In the genomic region with DNA sequence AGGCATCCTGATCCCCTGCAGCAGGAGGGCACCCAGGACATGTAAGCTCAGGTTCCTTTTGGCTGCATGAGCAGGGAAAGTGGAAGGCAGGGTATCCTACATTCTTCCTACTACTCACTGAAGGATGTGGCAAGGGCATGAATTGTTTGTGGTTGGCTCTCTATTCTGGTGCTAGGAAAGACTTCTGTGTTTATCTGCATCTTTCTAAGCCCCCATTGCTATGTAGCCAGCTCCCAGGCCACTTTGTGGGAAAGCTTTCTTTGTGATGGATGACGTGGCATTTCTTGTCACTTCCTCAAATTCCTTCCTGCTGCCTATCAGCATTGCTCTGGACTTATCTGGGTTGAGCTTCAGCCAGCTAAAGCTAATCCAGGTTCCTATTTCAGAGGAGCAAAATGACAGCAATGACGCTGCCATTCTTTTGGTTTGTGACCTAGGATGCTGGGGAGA, we compare ENCODE assay signal across 12 cellular contexts. TPM values are rescaled to one million over a fixed set of nuclear protein-coding genes. Genes with fewer than 3 reads are reported as not detected.
A peak's percentile ranks its signal among the peaks of the same experiment; 100 is the strongest.
DNase-seq lines count a peak whose midpoint lies in the region; ATAC-seq and TF ChIP-seq lines count a peak whose summit lies in the region.
"Had no signal": no experiment of that assay in that cellular context is flagged by ENCODE, and none has a peak within 500 bp of the region (broad histone marks: within the 10 kb centered on the region; RNA-seq: fewer than 3 reads in every experiment).

No MANE protein-coding gene starts in this region.

- DNase-seq in NCI-H82 (lab: John Stamatoyannopoulos, UW) (peak; percentile 55), NCI-H82 treated with DMSO at 0.1 percent for 48 hours (lab: John Stamatoyannopoulos, UW; ENCODE audit: unreplicated experiment) (no peak), adrenal gland (peak in 2 of 7 donors; percentile 21 to 49), iPS-NIHi7 (ENCODE audit: extremely low spot score) (peak; percentile 64), upper lobe of right lung (no peak), posterior vena cava (ENCODE audit: low spot score) (no peak), omental fat pad (ENCODE audit: low spot score) (no peak)
- no peak for DNase-seq in T-helper 2 cell treated with Interferon-gamma antibody and Interleukin-4, amounts not matched to agents 5 μg/mL and 100 μg/mL, for 36 hours (ENCODE audit: low spot score)
- DNase-seq: activated T-cell treated with anti-CD3 and anti-CD28 coated beads, Interleukin-2, amount 50 U/mL, for 1 hour; GOT3; natural killer cell had no signal

- no peak for TF ChIP-seq CTCF in adrenal gland (IDR thresholded peaks at IDR 0.05)
- no peak for TF ChIP-seq CTCF in upper lobe of right lung (IDR thresholded peaks at IDR 0.05)
- TF ChIP-seq CTCF in omental fat pad (IDR thresholded peaks at IDR 0.05): no peak

- H3K4me3 ChIP-seq in adrenal gland: no peak overlapping the region
- H3K4me3 ChIP-seq in upper lobe of right lung: no peak overlapping the region

- no peaks in the 10 kb centered on the region for H3K4me1 Mint-ChIP-seq in T-helper 2 cell treated with Interferon-gamma antibody and Interleukin-4, amounts not matched to agents 5 μg/mL and 100 μg/mL, for 36 hours (ENCODE audit: low read depth)
- H3K4me1 Mint-ChIP-seq: IgD-negative memory B cell, natural killer cell had no signal

- no peak overlapping the region for H3K4me3 Mint-ChIP-seq in T-helper 2 cell treated with Interferon-gamma antibody and Interleukin-4, amounts not matched to agents 5 μg/mL and 100 μg/mL, for 36 hours
- H3K4me3 Mint-ChIP-seq: IgD-negative memory B cell, natural killer cell had no signal

- H3K27ac ChIP-seq in adrenal gland: peak overlapping the region in 3 of 5 donors; percentile 21 to 58 (median 50)
- H3K27ac ChIP-seq in upper lobe of right lung: no peak overlapping the region

- H3K36me3 ChIP-seq in adrenal gland (replicated peaks in 1 of 2): peaks cover 0 to 24% of the 10 kb centered on the region in 2 donors
- no peaks in the 10 kb centered on the region for H3K36me3 ChIP-seq in upper lobe of right lung

- WGBS in adrenal gland, 4 donors: 7 to 19% (median 7%) methylated on average over 2 of the region's 2 CpGs

- H3K27ac Mint-ChIP-seq in T-helper 2 cell treated with Interferon-gamma antibody and Interleukin-4, amounts not matched to agents 5 μg/mL and 100 μg/mL, for 36 hours: no peak overlapping the region
- H3K27ac Mint-ChIP-seq: IgD-negative memory B cell, natural killer cell had no signal

- H3K4me1 ChIP-seq in adrenal gland (replicated peaks in 1 of 2): peaks cover 33 to 55% of the 10 kb centered on the region in 2 donors
- H3K4me1 ChIP-seq in upper lobe of right lung: peaks cover 31% of the 10 kb centered on the region

- H3K9me3 ChIP-seq in adrenal gland (replicated peaks in 1 of 3): no peaks in the 10 kb centered on the region
- H3K9me3 ChIP-seq in upper lobe of right lung: no peaks in the 10 kb centered on the region

- intact Hi-C loops in adrenal gland (cut with DNase I) (no loop called here), upper lobe of right lung (cut with DNase I) (no loop called here), posterior vena cava (cut with DNase I) (no loop called here)

- peak; percentile 60 for ATAC-seq in upper lobe of right lung
- ATAC-seq in omental fat pad (ENCODE audit: low FRiP score): no peak
- ATAC-seq: natural killer cell had no signal

- no peaks in the 10 kb centered on the region for H3K9me3 Mint-ChIP-seq in T-helper 2 cell treated with Interferon-gamma antibody and Interleukin-4, amounts not matched to agents 5 μg/mL and 100 μg/mL, for 36 hours
- H3K9me3 Mint-ChIP-seq: natural killer cell had no signal

- no peak for TF ChIP-seq POLR2A in adrenal gland (IDR thresholded peaks at IDR 0.05)

- no peaks in the 10 kb centered on the region for H3K36me3 Mint-ChIP-seq in T-helper 2 cell treated with Interferon-gamma antibody and Interleukin-4, amounts not matched to agents 5 μg/mL and 100 μg/mL, for 36 hours (ENCODE audit: low read depth)
- H3K36me3 Mint-ChIP-seq: IgD-negative memory B cell, natural killer cell had no signal

- H3K27me3 Mint-ChIP-seq in T-helper 2 cell treated with Interferon-gamma antibody and Interleukin-4, amounts not matched to agents 5 μg/mL and 100 μg/mL, for 36 hours (ENCODE audit: low read depth): no peaks in the 10 kb centered on the region

- H3K27me3 ChIP-seq in adrenal gland (no peaks in the 10 kb centered on the region), upper lobe of right lung (no peaks in the 10 kb centered on the region)

RNA-seq across cellular contexts. Expression of gene MEIS1, which starts 46.2 kb away (rescaled TPM):
- total RNA-seq in adrenal gland (100 to 1,000 TPM in 5 of 8 donors, 10 to 100 TPM in 3; 56.3 to 257 (median 129) TPM), upper lobe of right lung (48.0 TPM), posterior vena cava (10 to 100 TPM; 63.4 to 96.9 TPM), omental fat pad (10 to 100 TPM; 19.8 to 67.3 (median 46.3) TPM)
- polyA plus RNA-seq in adrenal gland: 100 to 1,000 TPM in 1 of 3 donors, 10 to 100 TPM in 2; 75.4 to 106 (median 98.4) TPM

Comparison
In these comparisons a context has a peak if more than half of its experiments do, and no peak if none do; other contexts are left out.
1. DNase-seq: peak in NCI-H82 (single experiment) and iPS-NIHi7 (single experiment); none in NCI-H82 treated with DMSO at 0.1 percent for 48 hours (single experiment), upper lobe of right lung (single experiment), posterior vena cava (single experiment), omental fat pad (single experiment) and T-helper 2 cell treated with Interferon-gamma antibody and Interleukin-4, amounts not matched to agents 5 μg/mL and 100 μg/mL, for 36 hours (single experiment).